ENCODE assay signal across 16 cellular contexts in genomic region chr6:156010-156409, GRCh38.
"Had no signal": no experiment of that assay in that cellular context is flagged by ENCODE, and none has a peak within 500 bp of the region (broad histone marks: within the 10 kb centered on the region; RNA-seq: fewer than 3 reads in every experiment).

No MANE protein-coding gene starts in this region.

- H3K4me1 ChIP-seq: esophagus squamous epithelium, foreskin keratinocyte, left lung, lower lobe of right lung, psoas muscle had no signal

- H3K9me3 Mint-ChIP-seq: dendritic cell treated with granulocyte-macrophage colony-stimulating factor and Interleukin-4, amounts not matched to agents 40 ng/mL and 50 ng/mL, for 4 days; immature natural killer cell; memory B cell; mesothelial cell of epicardium had no signal

- H3K27ac Mint-ChIP-seq: dendritic cell treated with granulocyte-macrophage colony-stimulating factor and Interleukin-4, amounts not matched to agents 40 ng/mL and 50 ng/mL, for 4 days; immature natural killer cell; memory B cell; mesothelial cell of epicardium; nephron progenitor cell had no signal

- H3K36me3 Mint-ChIP-seq: immature natural killer cell, memory B cell, mesothelial cell of epicardium had no signal

- DNase-seq: esophagus squamous epithelium; foreskin keratinocyte; immature natural killer cell; left lung; lower lobe of right lung; nephron progenitor cell; retina; stimulated activated CD4-positive, alpha-beta T cell treated with anti-CD3 and anti-CD28 coated beads, Interleukin-2, amount 100 ng/mL, for 24 hours; stimulated activated naive CD4-positive, alpha-beta T cell; trophoblast cell had no signal

- ATAC-seq: foreskin keratinocyte, left lung, lower lobe of right lung, psoas muscle, sciatic nerve had no signal

- H3K4me3 ChIP-seq: esophagus squamous epithelium, left lung, lower lobe of right lung, psoas muscle had no signal

- H3K27ac ChIP-seq: esophagus squamous epithelium, foreskin keratinocyte, left lung, lower lobe of right lung, neutrophil, psoas muscle had no signal

- H3K4me1 Mint-ChIP-seq: memory B cell, nephron progenitor cell had no signal

- H3K36me3 ChIP-seq: esophagus squamous epithelium, left lung, lower lobe of right lung, neutrophil had no signal

- H3K9me3 ChIP-seq: esophagus squamous epithelium, left lung, lower lobe of right lung, neutrophil, psoas muscle had no signal

- H3K4me3 Mint-ChIP-seq: dendritic cell treated with granulocyte-macrophage colony-stimulating factor and Interleukin-4, amounts not matched to agents 40 ng/mL and 50 ng/mL, for 4 days; immature natural killer cell; memory B cell; mesothelial cell of epicardium; nephron progenitor cell had no signal
